1 cellular context compared by ENCODE assay signal in genomic region chr10:75266945-75267344, GRCh38.
TF ChIP-seq lines count a peak whose summit lies in the region.

No MANE protein-coding gene starts in this region.

TF ChIP-seq in IMR-90, 13 proteins besides CTCF, POLR2A, EP300 and RAD21 (continued from another document):
- no peak for TF ChIP-seq RFX5 (IDR thresholded peaks at IDR 0.05; ENCODE audit: low read depth, low read length)
- no peak for TF ChIP-seq RCOR1 (IDR thresholded peaks at IDR 0.05; ENCODE audit: insufficient replicate concordance, low read length)
- no peak for TF ChIP-seq BHLHE40 (IDR thresholded peaks at IDR 0.05; ENCODE audit: low read depth, low read length)
- no peak for TF ChIP-seq MAFK (IDR thresholded peaks at IDR 0.05; ENCODE audit: low read depth, low read length)
- TF ChIP-seq ELK1 (IDR thresholded peaks at IDR 0.05; ENCODE audit: borderline replicate concordance, low read depth, low read length) = no peak
- no peak for TF ChIP-seq SMC3 (IDR thresholded peaks at IDR 0.05; ENCODE audit: low read depth, low read length)
- TF ChIP-seq MAZ (IDR thresholded peaks at IDR 0.05; ENCODE audit: borderline replicate concordance, low read depth, low read length) = no peak
- TF ChIP-seq CEBPB (IDR thresholded peaks at IDR 0.05; ENCODE audit: low read depth, low read length) = peak; percentile 93
